ENCODE assay signal across 17 cellular contexts in genomic region chr13:102830646-102831045, GRCh38. TPM values are rescaled to one million over a fixed set of nuclear protein-coding genes. Genes with fewer than 3 reads are reported as not detected.
DNase-seq lines count a peak whose midpoint lies in the region; ATAC-seq, FAIRE-seq and TF ChIP-seq lines count a peak whose summit lies in the region.
"Had no signal": no experiment of that assay in that cellular context is flagged by ENCODE, and none has a peak within 500 bp of the region (broad histone marks: within the 10 kb centered on the region; RNA-seq: fewer than 3 reads in every experiment).

No MANE protein-coding gene starts in this region.

- H3K23me2 ChIP-seq in H9 (ENCODE audit: insufficient read length, low read depth, low read length, poor library complexity, severe bottlenecking) = no peaks in the 10 kb centered on the region

- POLR2A ChIA-PET in A673 (lab: Charles Lee; ENCODE audit: low non-redundant PET) = interaction anchor here (0.6 kb wide), 1 partner anchor 10 kb away, joined by 3 read pairs; no protein-coding TSS in a partner anchor
- POLR2A ChIA-PET in HepG2 (lab: Yijun Ruan, JAX) = interaction anchor here (0.6 to 2.8 kb wide), 4 partner anchors 11 to 31 kb away, joined by 3 to 18 read pairs (median 4); partner anchors contain the start of gene ERCC5

- no peak overlapping the region for H2BK12ac ChIP-seq in H9 (ENCODE audit: insufficient read length, low read depth, low read length)

- H3K23ac ChIP-seq in H9 (ENCODE audit: insufficient read length, low read depth, low read length) = no peak overlapping the region

- DNase-seq in A673 (ENCODE audit: low spot score) (peak; percentile 48), H9 (peak; percentile 35), astrocyte of the hippocampus (ENCODE audit: low read depth, low spot score) (peak; percentile 14), HepG2 (ENCODE audit: low spot score) (peak; percentile 73), psoas muscle (no peak), iPS-NIHi11 (ENCODE audit: low spot score) (no peak)
- no peak for DNase-seq in activated T-cell treated with anti-CD3 and anti-CD28 coated beads, Interleukin-2, amount 50 U/mL, for 1 hour
- DNase-seq: activated T-cell treated with anti-CD3 and anti-CD28 coated beads, Interleukin-2, amount 50 U/mL, for 24 hours; islet precursor cell; NCI-H1105; NCI-H774; stimulated activated naive CD8-positive, alpha-beta T cell treated with anti-CD3 and anti-CD28 coated beads, Interleukin-15, amount 100 ng/mL, for 72 hours; uterus had no signal

- H3K27me3 ChIP-seq in A673 (replicated peaks; ENCODE audit: insufficient read depth, low read depth, low read length, poor library complexity) (no peaks in the 10 kb centered on the region), H9 (ENCODE audit: insufficient read depth, low read length) (no peaks in the 10 kb centered on the region), HepG2 (ENCODE audit: control insufficient read depth in 1 of 2, insufficient read depth in 2 of 2, low read length in 2 of 2) (no peaks in the 10 kb centered on the region), psoas muscle (ENCODE audit: insufficient read depth in 3 of 3, low read length in 2 of 3) (no peaks in the 10 kb centered on the region)
- H3K27me3 ChIP-seq: breast epithelium, uterus had no signal

- H3K4me1 ChIP-seq in A673 (ENCODE audit: insufficient read depth, low read length, poor library complexity, severe bottlenecking) = peaks cover 13% of the 10 kb centered on the region
- H3K4me1 ChIP-seq in H9 (ENCODE audit: insufficient read depth, low read length) = no peaks in the 10 kb centered on the region; the same call in 1 of the 2 replicates
- peaks cover 16% of the 10 kb centered on the region for H3K4me1 ChIP-seq in HepG2 (ENCODE audit: insufficient read depth, low read length)
- H3K4me1 ChIP-seq in psoas muscle = no peaks in the 10 kb centered on the region
- H3K4me1 ChIP-seq: breast epithelium, uterus had no signal

- no peak for TF ChIP-seq CTCF in A673 (conservative IDR thresholded peaks at IDR 0.05; ENCODE audit: low read depth, low read length)
- no peak for TF ChIP-seq CTCF in H9 (conservative IDR thresholded peaks at IDR 0.05)
- no peak for TF ChIP-seq CTCF in HepG2 (CRISPR knock-in tag; IDR thresholded peaks at IDR 0.05)
- no peak for TF ChIP-seq CTCF in psoas muscle (IDR thresholded peaks at IDR 0.05)

- H2BK120ac ChIP-seq in H9 (ENCODE audit: low read depth, low read length, poor library complexity, severe bottlenecking) = no peak overlapping the region

- H2AFZ ChIP-seq in H9 (ENCODE audit: low read length) = no peak overlapping the region
- peak overlapping the region; percentile 96 for H2AFZ ChIP-seq in HepG2 (ENCODE audit: low read length)

- TF ChIP-seq RAD21 in HepG2 (CRISPR knock-in tag; IDR thresholded peaks at IDR 0.05) = 0 out of 2 replicates have a peak, but pooled peaks have one; percentile 20

- H2BK15ac ChIP-seq in H9 (ENCODE audit: low read depth, low read length) = no peak overlapping the region

- no peaks in the 10 kb centered on the region for H3K9me3 Mint-ChIP-seq in H9
- H3K9me3 Mint-ChIP-seq: activated T-cell treated with anti-CD3 and anti-CD28 coated beads, Interleukin-2, amount 50 U/mL, for 24 hours; stimulated activated naive CD8-positive, alpha-beta T cell treated with anti-CD3 and anti-CD28 coated beads, Interleukin-15, amount 100 ng/mL, for 72 hours had no signal

- H4K20me1 ChIP-seq in H9 (ENCODE audit: control insufficient read depth, insufficient read depth, insufficient read length) = no peaks in the 10 kb centered on the region
- no peaks in the 10 kb centered on the region for H4K20me1 ChIP-seq in HepG2 (ENCODE audit: insufficient read depth, low read length)

- H3K27ac Mint-ChIP-seq in H9 = peak overlapping the region in 2 of 3 experiments; percentile 57 to 58; a peak in 3 of 7 replicates
- H3K27ac Mint-ChIP-seq: activated naive CD8-positive, alpha-beta T cell; activated T-cell treated with anti-CD3 and anti-CD28 coated beads, Interleukin-2, amount 50 U/mL, for 24 hours had no signal

- no peak overlapping the region for H3K4ac ChIP-seq in H9 (ENCODE audit: low read depth, low read length)

- H3K4me2 ChIP-seq in H9 (ENCODE audit: insufficient read depth, insufficient read length, low read length) (no peak overlapping the region), HepG2 (ENCODE audit: low read depth, low read length) (peak overlapping the region; percentile 78)
- H3K4me2 ChIP-seq: KMS-11 had no signal

- H3K36me3 Mint-ChIP-seq in H9 (ENCODE audit: insufficient read depth in 1 of 3, low read depth in 3 of 3) = no peaks in the 10 kb centered on the region; a peak in 1 of 7 replicates

- CTCF ChIA-PET in A673 (lab: Charles Lee) (no interaction called here), HepG2 (lab: Yijun Ruan, JAX; ENCODE audit: low intra/inter-chr PET ratio, low total read pairs) (no interaction called here)

- peaks cover 8 to 10% of the 10 kb centered on the region in 2 experiments for H3K4me1 Mint-ChIP-seq in H9

- H4K5ac ChIP-seq in H9 (ENCODE audit: insufficient read length, low read depth, low read length) = no peak overlapping the region

- H4K91ac ChIP-seq in H9 (ENCODE audit: insufficient read length, low read depth, low read length) = no peak overlapping the region

- no peaks in the 10 kb centered on the region for H3K27me3 Mint-ChIP-seq in H9 (ENCODE audit: low read depth)
- H3K27me3 Mint-ChIP-seq: activated naive CD8-positive, alpha-beta T cell; activated T-cell treated with anti-CD3 and anti-CD28 coated beads, Interleukin-2, amount 50 U/mL, for 24 hours; stimulated activated naive CD8-positive, alpha-beta T cell treated with anti-CD3 and anti-CD28 coated beads, Interleukin-15, amount 100 ng/mL, for 72 hours had no signal

- intact Hi-C loops in A673 (cut with micrococcal nuclease; ENCODE audit: unreplicated experiment) = no loop called here
- intact Hi-C loops in HepG2 (cut with micrococcal nuclease; ENCODE audit: unreplicated experiment) = loop anchor here (1.0 kb wide), 2 partner anchors 17 to 31 kb away; partner anchors contain the start of gene BIVM
- intact Hi-C loops in psoas muscle (cut with DNase I) = no loop called here

- H3K27ac ChIP-seq in A673 (ENCODE audit: low read depth, low read length, poor library complexity, severe bottlenecking) = no peak overlapping the region
- no peak overlapping the region for H3K27ac ChIP-seq in H9 (ENCODE audit: insufficient read length, low read depth, low read length)
- H3K27ac ChIP-seq in HepG2 (ENCODE audit: extremely low read length, insufficient read depth, low read length) = peak overlapping the region; percentile 77
- H3K27ac ChIP-seq in psoas muscle = no peak overlapping the region
- H3K27ac ChIP-seq: breast epithelium, KMS-11, uterus had no signal

- no peak overlapping the region for H2BK5ac ChIP-seq in H9 (ENCODE audit: insufficient read length, low read length)

- no peak overlapping the region; a peak in 1 of 5 replicates for H3K4me3 Mint-ChIP-seq in H9
- H3K4me3 Mint-ChIP-seq: activated naive CD8-positive, alpha-beta T cell; activated T-cell treated with anti-CD3 and anti-CD28 coated beads, Interleukin-2, amount 50 U/mL, for 24 hours; stimulated activated naive CD8-positive, alpha-beta T cell treated with anti-CD3 and anti-CD28 coated beads, Interleukin-15, amount 100 ng/mL, for 72 hours had no signal

- peak; percentile 94 for FAIRE-seq in HepG2 (lab: Jason Lieb, UNC)

- H3K14ac ChIP-seq in H9 (ENCODE audit: insufficient read depth, low read length) = no peak overlapping the region

- TF ChIP-seq EP300 in HepG2 (IDR thresholded peaks at IDR 0.05; ENCODE audit: low read depth in 2 of 2, low read length in 2 of 2) (peak in 1 of 2 experiments; percentile 58; a peak in 2 of 4 replicates), HepG2 (CRISPR knock-in tag; IDR thresholded peaks at IDR 0.05; ENCODE audit: borderline replicate concordance) (no peak)

- H3K4me3 ChIP-seq in A673 (ENCODE audit: low read depth, low read length, poor library complexity, severe bottlenecking) = no peak overlapping the region
- H3K4me3 ChIP-seq in HepG2 (replicated peaks in 1 of 3; ENCODE audit: insufficient read depth in 1 of 3, low read depth in 2 of 3, low read length in 3 of 3) = peak overlapping the region in 2 of 3 experiments; percentile 20 to 53; a peak in 3 of 6 replicates
- no peak overlapping the region for H3K4me3 ChIP-seq in psoas muscle
- H3K4me3 ChIP-seq: breast epithelium, uterus had no signal

- in situ Hi-C loops in HepG2 (cut with HindIII; ENCODE audit: extremely low pct_ligation_motif_present, low pct_unique_long_range_greater_than_20kb) = no loop called here

- WGBS in H9 (ENCODE audit: extremely low coverage, insufficient read length, low lambda C conversion rate) = no CpG with 5 or more reads among the region's 4 CpGs
- WGBS in HepG2 (ENCODE audit: low lambda C conversion rate) = 6% methylated on average over 3 of the region's 4 CpGs
- WGBS in psoas muscle, 3 donors = 45 to 48% (median 47%) methylated on average over 4 of the region's 4 CpGs

- no peak overlapping the region for H2AK5ac ChIP-seq in H9 (ENCODE audit: insufficient read length, low read length)

- BruUV-seq in A673 (replicated peaks; lab: Mats Ljungman, UMichigan) (no TSS peak), HepG2 (replicated peaks; lab: Mats Ljungman, UMichigan) (no TSS peak)

- no peak overlapping the region for H3T11ph ChIP-seq in H9 (ENCODE audit: low read length)

- H3K79me2 ChIP-seq in H9 (ENCODE audit: insufficient read depth, low read length) (no peaks in the 10 kb centered on the region), HepG2 (ENCODE audit: insufficient read depth, low read length) (no peaks in the 10 kb centered on the region)

- H4K8ac ChIP-seq in H9 (replicated peaks; ENCODE audit: insufficient read length, low read depth, low read length) = no peak overlapping the region

- H2BK20ac ChIP-seq in H9 (ENCODE audit: low read depth, low read length, poor library complexity, severe bottlenecking) = no peak overlapping the region

- H3K9me3 ChIP-seq in A673 (ENCODE audit: low read depth, low read length, poor library complexity, severe bottlenecking) (no peaks in the 10 kb centered on the region), H9 (ENCODE audit: control insufficient read depth, low read depth, low read length) (no peaks in the 10 kb centered on the region), HepG2 (ENCODE audit: low read length) (no peaks in the 10 kb centered on the region), psoas muscle (no peaks in the 10 kb centered on the region)
- H3K9me3 ChIP-seq: breast epithelium, uterus had no signal

- no peak overlapping the region for H3K9ac ChIP-seq in H9 (ENCODE audit: extremely low read depth, insufficient read length, low read length)
- H3K9ac ChIP-seq in HepG2 (ENCODE audit: insufficient read depth, low read depth, low read length) = peak overlapping the region; percentile 52; the same call in 1 of the 2 replicates
- H3K9ac ChIP-seq: KMS-11 had no signal

- H3K18ac ChIP-seq in H9 (ENCODE audit: insufficient read length, low read depth, low read length) = no peak overlapping the region

- TF ChIP-seq POLR2A in HepG2 (IDR thresholded peaks at IDR 0.05; ENCODE audit: insufficient read depth in 1 of 2, low read depth in 2 of 2, low read length in 2 of 2) = peak; percentile 42 to 64; a peak in 2 of 4 replicates

- H3K79me1 ChIP-seq in H9 (ENCODE audit: insufficient read depth, low read depth, low read length, poor library complexity, severe bottlenecking) = no peaks in the 10 kb centered on the region

- H3K36me3 ChIP-seq in A673 (ENCODE audit: insufficient read depth, low read length, poor library complexity, severe bottlenecking) = no peaks in the 10 kb centered on the region
- peaks cover 2 to 27% of the 10 kb centered on the region in 2 experiments for H3K36me3 ChIP-seq in HepG2 (replicated peaks in 1 of 2; ENCODE audit: control insufficient read depth in 1 of 2, insufficient read depth in 2 of 2, low read length in 2 of 2)
- H3K36me3 ChIP-seq in psoas muscle (ENCODE audit: insufficient read depth in 1 of 2, low read depth in 1 of 2) = peaks cover 5 to 80% of the 10 kb centered on the region in 2 donors
- H3K36me3 ChIP-seq: breast epithelium, uterus had no signal

- ATAC-seq in HepG2 (peak; percentile 100), psoas muscle (no peak), HG03442 (IDR thresholded peaks at IDR 0.05; ENCODE audit: unreplicated experiment) (no peak)
- ATAC-seq: stimulated activated naive CD8-positive, alpha-beta T cell treated with anti-CD3 and anti-CD28 coated beads, Interleukin-15, amount 100 ng/mL, for 72 hours had no signal

- no peak overlapping the region for H3K56ac ChIP-seq in H9 (ENCODE audit: insufficient read length, low read depth, low read length)

RNA-seq across cellular contexts. Expression of gene ERCC5, which starts 15.2 kb away (rescaled TPM):
- total RNA-seq in A673 (2021) (36.2 and 37.6 TPM in 2 replicates), H9 (2021) (26.3 and 26.8 TPM in 2 replicates), HepG2 (2016; rRNA removed; fragmentation: Illumina TruSeq; extraction: Trizol) (32.7 and 35.5 TPM in 2 replicates), psoas muscle (10 to 100 TPM; 21.0 to 31.0 (median 27.4) TPM)
- 6.1 and 7.3 TPM in 2 replicates for total RNA-seq in HepG2 (2016; cell fraction: cytosol; rRNA removed; fragmentation: Illumina TruSeq; extraction: Trizol; ENCODE audit: low read depth)
- total RNA-seq in HepG2 (2016; cell fraction: insoluble cytoplasmic fraction; rRNA removed; fragmentation: Illumina TruSeq; extraction: Trizol) = 34.4 and 35.7 TPM in 2 replicates
- 9.1 and 9.9 TPM in 2 replicates for total RNA-seq in HepG2 (2016; cell fraction: membrane; rRNA removed; fragmentation: Illumina TruSeq; extraction: Trizol)
- 39.1 and 44.7 TPM in 2 replicates for total RNA-seq in HepG2 (2016; cell fraction: nucleus; rRNA removed; fragmentation: Illumina TruSeq; extraction: Trizol)
- polyA plus RNA-seq in HepG2 (2011; rRNA removed) (12.9 and 14.5 TPM in 2 replicates), psoas muscle (10 to 100 TPM; 13.5 to 37.4 (median 23.3) TPM)
- 3.8 and 6.7 TPM in 2 replicates for polyA plus RNA-seq in HepG2 (2011; cell fraction: cytosol; rRNA removed)
- polyA plus RNA-seq in HepG2 (2011; cell fraction: nucleus; rRNA removed) = 28.0 and 29.1 TPM in 2 replicates
- 15.7 and 24.5 TPM in 2 replicates for polyA plus RNA-seq in HepG2 (2012)
- 2.0 and 2.7 TPM in 2 replicates for polyA plus RNA-seq in HepG2 (2016; cell fraction: cytosol; fragmentation: Illumina TruSeq; extraction: Trizol; ENCODE audit: low read depth)
- polyA plus RNA-seq in HepG2 (2016; cell fraction: insoluble cytoplasmic fraction; fragmentation: Illumina TruSeq; extraction: Trizol; ENCODE audit: low read depth) = 28.3 and 31.2 TPM in 2 replicates
- 3.7 and 4.4 TPM in 2 replicates for polyA plus RNA-seq in HepG2 (2016; cell fraction: membrane; fragmentation: Illumina TruSeq; extraction: Trizol; ENCODE audit: low read depth)
- polyA plus RNA-seq in HepG2 (2016; cell fraction: nucleus; fragmentation: Illumina TruSeq; extraction: Trizol; ENCODE audit: insufficient read depth, low read depth) = 82.8 and 90.6 TPM in 2 replicates
- polyA minus RNA-seq in HepG2 (2011; rRNA and poly(A)+ RNA removed; ENCODE audit: low replicate concordance) = 12.6 and 24.1 TPM in 2 replicates
- polyA minus RNA-seq in HepG2 (2011; cell fraction: cytosol; rRNA and poly(A)+ RNA removed) = 11.8 and 13.1 TPM in 2 replicates
- 31.8 and 49.9 TPM in 2 replicates for polyA minus RNA-seq in HepG2 (2011; cell fraction: nucleus; rRNA and poly(A)+ RNA removed)

RNA-seq across cellular contexts. Expression of gene BIVM, which starts 31.7 kb away (rescaled TPM):
- 19.5 and 21.9 TPM in 2 replicates for total RNA-seq in A673 (2021)
- total RNA-seq in H9 (2021) = 5.3 and 9.0 TPM in 2 replicates
- total RNA-seq in HepG2 (2016; rRNA removed; fragmentation: Illumina TruSeq; extraction: Trizol) = 13.9 and 15.8 TPM in 2 replicates
- 5.6 and 6.3 TPM in 2 replicates for total RNA-seq in HepG2 (2016; cell fraction: cytosol; rRNA removed; fragmentation: Illumina TruSeq; extraction: Trizol; ENCODE audit: low read depth)
- 15.3 and 16.6 TPM in 2 replicates for total RNA-seq in HepG2 (2016; cell fraction: insoluble cytoplasmic fraction; rRNA removed; fragmentation: Illumina TruSeq; extraction: Trizol)
- total RNA-seq in HepG2 (2016; cell fraction: membrane; rRNA removed; fragmentation: Illumina TruSeq; extraction: Trizol) = 14.6 and 15.0 TPM in 2 replicates
- total RNA-seq in HepG2 (2016; cell fraction: nucleus; rRNA removed; fragmentation: Illumina TruSeq; extraction: Trizol) = 20.6 and 23.4 TPM in 2 replicates
- 8.9 and 10.4 TPM in 2 replicates for polyA plus RNA-seq in HepG2 (2011; rRNA removed)
- polyA plus RNA-seq in HepG2 (2011; cell fraction: cytosol; rRNA removed) = 3.3 and 5.3 TPM in 2 replicates
- polyA plus RNA-seq in HepG2 (2011; cell fraction: nucleus; rRNA removed) = 12.2 and 14.7 TPM in 2 replicates
- 7.7 and 11.4 TPM in 2 replicates for polyA plus RNA-seq in HepG2 (2012)
- polyA plus RNA-seq in HepG2 (2016; cell fraction: cytosol; fragmentation: Illumina TruSeq; extraction: Trizol; ENCODE audit: low read depth) = 2.3 and 2.5 TPM in 2 replicates
- polyA plus RNA-seq in HepG2 (2016; cell fraction: insoluble cytoplasmic fraction; fragmentation: Illumina TruSeq; extraction: Trizol; ENCODE audit: low read depth) = 16.5 and 17.6 TPM in 2 replicates
- 8.4 and 9.0 TPM in 2 replicates for polyA plus RNA-seq in HepG2 (2016; cell fraction: membrane; fragmentation: Illumina TruSeq; extraction: Trizol; ENCODE audit: low read depth)
- polyA plus RNA-seq in HepG2 (2016; cell fraction: nucleus; fragmentation: Illumina TruSeq; extraction: Trizol; ENCODE audit: insufficient read depth, low read depth) = 42.9 and 44.2 TPM in 2 replicates
- 2.6 and 3.1 TPM in 2 replicates for polyA minus RNA-seq in HepG2 (2011; rRNA and poly(A)+ RNA removed; ENCODE audit: low replicate concordance)
- 4.2 and 5.6 TPM in 2 replicates for polyA minus RNA-seq in HepG2 (2011; cell fraction: cytosol; rRNA and poly(A)+ RNA removed)
- polyA minus RNA-seq in HepG2 (2011; cell fraction: nucleus; rRNA and poly(A)+ RNA removed) = 28.7 and 30.5 TPM in 2 replicates
- 10 to 100 TPM; 14.9 to 19.9 (median 17.6) TPM for total RNA-seq in psoas muscle
- polyA plus RNA-seq in psoas muscle = 10 to 100 TPM in 2 of 3 donors, 1 to 10 TPM in 1; 7.9 to 24.6 (median 10.9) TPM

RNA-seq across cellular contexts. Expression of gene POGLUT2, which starts 31.9 kb away (rescaled TPM):
- total RNA-seq in A673 (2021) = 10.8 and 12.0 TPM in 2 replicates
- 23.1 and 23.5 TPM in 2 replicates for total RNA-seq in H9 (2021)
- total RNA-seq in HepG2 (2016; rRNA removed; fragmentation: Illumina TruSeq; extraction: Trizol) = 15.4 and 26.1 TPM in 2 replicates
- 3.0 and 3.3 TPM in 2 replicates for total RNA-seq in HepG2 (2016; cell fraction: cytosol; rRNA removed; fragmentation: Illumina TruSeq; extraction: Trizol; ENCODE audit: low read depth)
- 16.7 and 25.6 TPM in 2 replicates for total RNA-seq in HepG2 (2016; cell fraction: insoluble cytoplasmic fraction; rRNA removed; fragmentation: Illumina TruSeq; extraction: Trizol)
- total RNA-seq in HepG2 (2016; cell fraction: membrane; rRNA removed; fragmentation: Illumina TruSeq; extraction: Trizol) = 6.6 and 8.3 TPM in 2 replicates
- 23.7 and 29.5 TPM in 2 replicates for total RNA-seq in HepG2 (2016; cell fraction: nucleus; rRNA removed; fragmentation: Illumina TruSeq; extraction: Trizol)
- polyA plus RNA-seq in HepG2 (2011; rRNA removed) = 14.7 and 18.0 TPM in 2 replicates
- polyA plus RNA-seq in HepG2 (2011; cell fraction: cytosol; rRNA removed) = 12.5 and 15.5 TPM in 2 replicates
- polyA plus RNA-seq in HepG2 (2011; cell fraction: nucleus; rRNA removed) = 6.6 and 7.4 TPM in 2 replicates
- polyA plus RNA-seq in HepG2 (2012) = 16.7 and 18.1 TPM in 2 replicates
- 3.6 and 3.9 TPM in 2 replicates for polyA plus RNA-seq in HepG2 (2016; cell fraction: cytosol; fragmentation: Illumina TruSeq; extraction: Trizol; ENCODE audit: low read depth)
- 18.3 and 18.8 TPM in 2 replicates for polyA plus RNA-seq in HepG2 (2016; cell fraction: insoluble cytoplasmic fraction; fragmentation: Illumina TruSeq; extraction: Trizol; ENCODE audit: low read depth)
- 4.8 and 5.6 TPM in 2 replicates for polyA plus RNA-seq in HepG2 (2016; cell fraction: membrane; fragmentation: Illumina TruSeq; extraction: Trizol; ENCODE audit: low read depth)
- polyA plus RNA-seq in HepG2 (2016; cell fraction: nucleus; fragmentation: Illumina TruSeq; extraction: Trizol; ENCODE audit: insufficient read depth, low read depth) = 34.9 and 35.5 TPM in 2 replicates
- polyA minus RNA-seq in HepG2 (2011; rRNA and poly(A)+ RNA removed; ENCODE audit: low replicate concordance) = 8.4 and 9.1 TPM in 2 replicates
- polyA minus RNA-seq in HepG2 (2011; cell fraction: cytosol; rRNA and poly(A)+ RNA removed) = 10.4 and 10.7 TPM in 2 replicates
- polyA minus RNA-seq in HepG2 (2011; cell fraction: nucleus; rRNA and poly(A)+ RNA removed) = 11.2 and 16.7 TPM in 2 replicates
- total RNA-seq in psoas muscle = 1 to 10 TPM in 1 of 4 donors, under 1 TPM in 3; 0.69 to 1.4 (median 0.87) TPM
- 1 to 10 TPM in 2 of 3 donors, under 1 TPM in 1; 0.96 to 1.9 (median 1.4) TPM for polyA plus RNA-seq in psoas muscle

RNA-seq across cellular contexts. Expression of gene TEX30, which starts 57.1 kb away (rescaled TPM):
- 29.8 and 44.1 TPM in 2 replicates for total RNA-seq in A673 (2021)
- 13.1 TPM in 2 replicates for total RNA-seq in H9 (2021)
- 0.60 and 1.2 TPM in 2 replicates for total RNA-seq in HepG2 (2016; rRNA removed; fragmentation: Illumina TruSeq; extraction: Trizol)
- total RNA-seq in HepG2 (2016; cell fraction: cytosol; rRNA removed; fragmentation: Illumina TruSeq; extraction: Trizol; ENCODE audit: low read depth) = 0.79 and 1.0 TPM in 2 replicates
- 0.78 and 0.95 TPM in 2 replicates for total RNA-seq in HepG2 (2016; cell fraction: insoluble cytoplasmic fraction; rRNA removed; fragmentation: Illumina TruSeq; extraction: Trizol)
- 0.59 and 0.65 TPM in 2 replicates for total RNA-seq in HepG2 (2016; cell fraction: membrane; rRNA removed; fragmentation: Illumina TruSeq; extraction: Trizol)
- 0.62 and 0.88 TPM in 2 replicates for total RNA-seq in HepG2 (2016; cell fraction: nucleus; rRNA removed; fragmentation: Illumina TruSeq; extraction: Trizol)
- 0.77 and 1.2 TPM in 2 replicates for polyA plus RNA-seq in HepG2 (2011; rRNA removed)
- 0.36 and 0.62 TPM in 2 replicates for polyA plus RNA-seq in HepG2 (2011; cell fraction: cytosol; rRNA removed)
- polyA plus RNA-seq in HepG2 (2011; cell fraction: nucleus; rRNA removed) = 0.45 and 0.53 TPM in 2 replicates
- polyA plus RNA-seq in HepG2 (2012) = 0.52 and 1.1 TPM in 2 replicates
- 0.61 and 0.65 TPM in 2 replicates for polyA plus RNA-seq in HepG2 (2016; cell fraction: cytosol; fragmentation: Illumina TruSeq; extraction: Trizol; ENCODE audit: low read depth)
- polyA plus RNA-seq in HepG2 (2016; cell fraction: insoluble cytoplasmic fraction; fragmentation: Illumina TruSeq; extraction: Trizol; ENCODE audit: low read depth) = 0.69 and 0.93 TPM in 2 replicates
- 0.56 and 1.1 TPM in 2 replicates for polyA plus RNA-seq in HepG2 (2016; cell fraction: membrane; fragmentation: Illumina TruSeq; extraction: Trizol; ENCODE audit: low read depth)
- polyA plus RNA-seq in HepG2 (2016; cell fraction: nucleus; fragmentation: Illumina TruSeq; extraction: Trizol; ENCODE audit: insufficient read depth, low read depth) = 2.1 and 3.0 TPM in 2 replicates
- 0.14 and 3.6 TPM in 2 replicates for polyA minus RNA-seq in HepG2 (2011; rRNA and poly(A)+ RNA removed; ENCODE audit: low replicate concordance)
- polyA minus RNA-seq in HepG2 (2011; cell fraction: cytosol; rRNA and poly(A)+ RNA removed) = not detected in 2 replicates
- polyA minus RNA-seq in HepG2 (2011; cell fraction: nucleus; rRNA and poly(A)+ RNA removed) = 0.26 and 0.75 TPM in 2 replicates
- total RNA-seq in psoas muscle = 1 to 10 TPM; 4.8 to 6.9 (median 6.4) TPM
- 10 to 100 TPM; 16.0 to 20.6 (median 16.6) TPM for polyA plus RNA-seq in psoas muscle

Comparison
In these comparisons a context has a peak if more than half of its experiments do, and no peak if none do; other contexts are left out.
1. DNase-seq: peak in A673 (single experiment), H9 (single experiment), astrocyte of the hippocampus (single experiment) and HepG2 (single experiment); none in psoas muscle (0 of 2), iPS-NIHi11 (single experiment) and activated T-cell treated with anti-CD3 and anti-CD28 coated beads, Interleukin-2, amount 50 U/mL, for 1 hour (single experiment).
2. H3K4me3 ChIP-seq: peak in HepG2 (2 of 3); none in A673 (single experiment) and psoas muscle (single experiment).